10 cellular contexts compared by ENCODE assay signal in the genomic region with DNA sequence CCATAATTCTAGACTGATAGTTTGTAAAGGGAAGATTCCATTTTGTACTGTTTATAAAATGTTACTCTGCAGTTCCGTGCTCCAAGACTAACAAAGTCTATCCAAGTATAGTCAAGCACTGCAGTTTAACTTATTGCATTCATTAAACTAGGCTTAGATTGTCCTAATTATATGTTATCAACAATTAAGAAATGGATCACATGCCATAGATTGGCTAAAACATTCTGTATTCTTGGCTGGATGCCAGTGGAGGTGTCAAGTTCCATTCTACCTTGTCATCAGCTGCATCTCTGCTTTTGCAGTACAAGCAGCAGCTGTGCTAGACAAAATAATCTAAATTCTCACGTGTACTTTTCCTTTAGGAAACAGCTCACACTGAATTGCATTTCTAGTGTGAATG.
DNase-seq lines count a peak whose midpoint lies in the region; ATAC-seq, FAIRE-seq and TF ChIP-seq lines count a peak whose summit lies in the region.
"Had no signal": no experiment of that assay in that cellular context is flagged by ENCODE, and none has a peak within 500 bp of the region (broad histone marks: within the 10 kb centered on the region; RNA-seq: fewer than 3 reads in every experiment).

No MANE protein-coding gene starts in this region.

- no peak for ATAC-seq in GM19397 (IDR thresholded peaks at IDR 0.05; ENCODE audit: unreplicated experiment)
- ATAC-seq in activated naive CD8-positive, alpha-beta T cell treated with anti-CD3 and anti-CD28 coated beads, Interleukin-2, amount 50 U/mL, for 24 hours, result no peak
- no peak for ATAC-seq in HG02610 (IDR thresholded peaks at IDR 0.05; ENCODE audit: unreplicated experiment)

- H3K4me3 Mint-ChIP-seq in astrocyte (ENCODE audit: unreplicated experiment), result no peak overlapping the region
- H3K4me3 Mint-ChIP-seq in activated naive CD8-positive, alpha-beta T cell treated with anti-CD3 and anti-CD28 coated beads, Interleukin-2, amount 50 U/mL, for 24 hours, result no peak overlapping the region

- no peak for FAIRE-seq in astrocyte (lab: Jason Lieb, UNC)
- FAIRE-seq: G401.6 had no signal

- no peak for TF ChIP-seq CTCF in HFF-Myc (IDR thresholded peaks at IDR 0.05; ENCODE audit: low read depth, low read length, missing control alignments)
- TF ChIP-seq CTCF in astrocyte (IDR thresholded peaks at IDR 0.05; ENCODE audit: insufficient read depth, low read depth, low read length), result no peak
- TF ChIP-seq CTCF in retinal pigment epithelial cell (conservative IDR thresholded peaks at IDR 0.05; ENCODE audit: low read depth, low read length), result no peak

- H3K79me2 ChIP-seq in astrocyte (ENCODE audit: insufficient read depth, low read length), result no peaks in the 10 kb centered on the region

- no peak overlapping the region for H3K27ac Mint-ChIP-seq in astrocyte (ENCODE audit: unreplicated experiment)
- no peak overlapping the region for H3K27ac Mint-ChIP-seq in activated naive CD8-positive, alpha-beta T cell treated with anti-CD3 and anti-CD28 coated beads, Interleukin-2, amount 50 U/mL, for 24 hours

- no peaks in the 10 kb centered on the region for H3K9me3 Mint-ChIP-seq in astrocyte (ENCODE audit: unreplicated experiment)
- H3K9me3 Mint-ChIP-seq in activated naive CD8-positive, alpha-beta T cell treated with anti-CD3 and anti-CD28 coated beads, Interleukin-2, amount 50 U/mL, for 24 hours, result no peaks in the 10 kb centered on the region

- no peak overlapping the region for H3K27ac ChIP-seq in astrocyte (ENCODE audit: low read depth, low read length)

- no peaks in the 10 kb centered on the region for H3K27me3 ChIP-seq in astrocyte (ENCODE audit: insufficient read depth, low read length)

- H2AFZ ChIP-seq in astrocyte (ENCODE audit: low read depth, low read length), result no peak overlapping the region

- H3K4me3 ChIP-seq in HFF-Myc (replicated peaks; ENCODE audit: low read depth, low read length) (no peak overlapping the region), astrocyte (ENCODE audit: insufficient read depth, low read depth, low read length) (no peak overlapping the region), retinal pigment epithelial cell (ENCODE audit: low read length) (no peak overlapping the region)

- H4K20me1 ChIP-seq in astrocyte (ENCODE audit: insufficient read depth, low read length), result no peaks in the 10 kb centered on the region

- peak; percentile 15 for DNase-seq in HFF-Myc (ENCODE audit: extremely low read depth, low read depth)
- peak; percentile 6 for DNase-seq in NCI-H2107 (lab: John Stamatoyannopoulos, UW)
- peak; percentile 8 for DNase-seq in astrocyte (ENCODE audit: low read depth)
- DNase-seq in retinal pigment epithelial cell (ENCODE audit: low read depth), result peak; percentile 36
- DNase-seq in activated naive CD8-positive, alpha-beta T cell treated with anti-CD3 and anti-CD28 coated beads, Interleukin-2, amount 50 U/mL, for 24 hours, result no peak
- DNase-seq: activated T-cell treated with anti-CD3 and anti-CD28 coated beads, Interleukin-2, amount 50 U/mL, for 48 hours; cortex of kidney had no signal

- H3K4me2 ChIP-seq in astrocyte (ENCODE audit: low read length), result no peak overlapping the region

- H3K9me3 ChIP-seq in astrocyte (ENCODE audit: insufficient read depth, low read depth, low read length), result no peaks in the 10 kb centered on the region

- H3K4me1 ChIP-seq in astrocyte (ENCODE audit: insufficient read depth, low read length), result no peaks in the 10 kb centered on the region

- peaks cover 23% of the 10 kb centered on the region for H3K4me1 Mint-ChIP-seq in astrocyte (ENCODE audit: low read depth, unreplicated experiment)
- H3K4me1 Mint-ChIP-seq in activated naive CD8-positive, alpha-beta T cell treated with anti-CD3 and anti-CD28 coated beads, Interleukin-2, amount 50 U/mL, for 24 hours, result no peaks in the 10 kb centered on the region

- H3K36me3 Mint-ChIP-seq in astrocyte (ENCODE audit: low read depth, unreplicated experiment), result no peaks in the 10 kb centered on the region
- H3K36me3 Mint-ChIP-seq in activated naive CD8-positive, alpha-beta T cell treated with anti-CD3 and anti-CD28 coated beads, Interleukin-2, amount 50 U/mL, for 24 hours (ENCODE audit: low read depth), result peaks cover 1% of the 10 kb centered on the region

- H3K9ac ChIP-seq in astrocyte (ENCODE audit: low read length), result no peak overlapping the region

- no peaks in the 10 kb centered on the region for H3K36me3 ChIP-seq in astrocyte (ENCODE audit: insufficient read depth, low read length)

- H3K27me3 Mint-ChIP-seq in astrocyte (ENCODE audit: low read depth, unreplicated experiment), result peaks cover 4% of the 10 kb centered on the region
- H3K27me3 Mint-ChIP-seq in activated naive CD8-positive, alpha-beta T cell treated with anti-CD3 and anti-CD28 coated beads, Interleukin-2, amount 50 U/mL, for 24 hours, result peaks cover 4% of the 10 kb centered on the region
